ENCODE assay signal across 2 cellular contexts in genomic region chr2:11352781-11353537, GRCh38.
TF ChIP-seq lines count a peak whose summit lies in the region.

No MANE protein-coding gene starts in this region.

TF ChIP-seq in IMR-90, 13 proteins besides CTCF, POLR2A, EP300 and RAD21:
- TF ChIP-seq SMC3 (IDR thresholded peaks at IDR 0.05; ENCODE audit: low read depth, low read length), result no peak
- TF ChIP-seq FOS (IDR thresholded peaks at IDR 0.05; ENCODE audit: low read depth, low read length), result no peak
- no peak for TF ChIP-seq NFE2L2 (IDR thresholded peaks at IDR 0.05; ENCODE audit: low read depth, low read length)

TF ChIP-seq in K562, 482 proteins besides CTCF, POLR2A, EP300 and RAD21:
- no peak for TF ChIP-seq ZNF436 (CRISPR knock-in tag; IDR thresholded peaks at IDR 0.05)
- TF ChIP-seq FOXO4 (CRISPR knock-in tag; IDR thresholded peaks at IDR 0.05), result no peak
- TF ChIP-seq TAF15 (IDR thresholded peaks at IDR 0.05; ENCODE audit: low read depth, low read length), result no peak
- TF ChIP-seq E2F3 (CRISPR knock-in tag; IDR thresholded peaks at IDR 0.05), result no peak
